8 cellular contexts compared by ENCODE assay signal in genomic region chr15:41022487-41023090, GRCh38.
DNase-seq lines count a peak whose midpoint lies in the region; ATAC-seq and TF ChIP-seq lines count a peak whose summit lies in the region.

No MANE protein-coding gene starts in this region.

- H3K27me3 ChIP-seq in gastroesophageal sphincter = no peaks in the 10 kb centered on the region

- 0 to 56% methylated on average over 1 to 3 of the region's 5 CpGs for WGBS in gastroesophageal sphincter (ENCODE audit: low coverage in 1 of 2), 2 donors

- peak overlapping the region in 3 of 4 donors; percentile 12 to 78 (median 74) for H3K27ac ChIP-seq in gastroesophageal sphincter

- peaks cover 1 to 52% (median 9%) of the 10 kb centered on the region in 3 donors for H3K4me1 ChIP-seq in gastroesophageal sphincter

- peaks cover 0 to 45% of the 10 kb centered on the region in 2 donors for H3K36me3 ChIP-seq in gastroesophageal sphincter

- TF ChIP-seq POLR2A in gastroesophageal sphincter (IDR thresholded peaks at IDR 0.05) = no peak

- DNase-seq in AG09319 (ENCODE audit: extremely low read depth, low read depth) = peak; percentile 36
- DNase-seq in NCI-H774 (lab: John Stamatoyannopoulos, UW) = peak; percentile 25
- DNase-seq in activated effector memory CD4-positive, alpha-beta T cell treated with anti-CD3 and anti-CD28 coated beads, Interleukin-2, amount 50 U/mL, for 16 hours = peak; percentile 66
- DNase-seq in pons (ENCODE audit: low spot score) = peak; percentile 64

- no peak for TF ChIP-seq EP300 in gastroesophageal sphincter (IDR thresholded peaks at IDR 0.05)

- ATAC-seq in gastroesophageal sphincter (peak; percentile 55), HG02759 (IDR thresholded peaks at IDR 0.05; ENCODE audit: unreplicated experiment) (no peak), HG03354 (IDR thresholded peaks at IDR 0.05; ENCODE audit: poor library complexity, severe bottlenecking, unreplicated experiment) (no peak)

- no peaks in the 10 kb centered on the region for H3K9me3 ChIP-seq in gastroesophageal sphincter

- peak; percentile 84 for TF ChIP-seq CTCF in AG09319 (IDR thresholded peaks at IDR 0.05; ENCODE audit: low read depth, low read length)
- peak; percentile 86 for TF ChIP-seq CTCF in GM12873 (IDR thresholded peaks at IDR 0.05; ENCODE audit: insufficient read depth, low read depth, low read length, missing control alignments)
- peak; percentile 54 to 76 (median 70) for TF ChIP-seq CTCF in gastroesophageal sphincter (IDR thresholded peaks at IDR 0.05)

- H3K4me3 ChIP-seq in gastroesophageal sphincter = no peak overlapping the region
